Comparison of ENCODE assay signal across 30 cellular contexts in the genomic region with DNA sequence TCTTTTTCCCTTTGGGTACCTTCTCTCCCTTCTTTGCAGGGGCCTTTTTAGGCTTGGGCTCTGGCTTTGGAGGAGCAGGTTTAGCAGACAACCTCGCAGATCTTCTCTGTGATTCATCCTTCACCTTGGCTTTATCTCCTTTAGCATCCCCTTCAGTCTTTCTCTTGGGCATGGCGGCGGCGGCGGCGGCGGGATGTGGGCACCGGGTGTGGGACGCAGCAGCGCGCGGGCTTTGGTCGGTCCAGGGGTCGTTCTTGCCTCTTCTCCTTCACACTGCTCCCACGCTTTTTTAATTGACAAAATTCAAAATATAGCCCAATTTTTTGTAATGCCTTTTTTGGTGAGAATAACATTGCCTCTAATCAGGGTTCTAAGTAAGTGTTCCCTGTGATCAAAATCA.
"Had no signal": no experiment of that assay in that cellular context is flagged by ENCODE, and none has a peak within 500 bp of the region (broad histone marks: within the 10 kb centered on the region; RNA-seq: fewer than 3 reads in every experiment).

No MANE protein-coding gene starts in this region.

- H3K27me3 ChIP-seq: neural progenitor cell, ovary, right lobe of liver, sigmoid colon, suprapubic skin, testis, tibial artery, transverse colon, upper lobe of right lung, uterus had no signal

- DNase-seq: naive thymus-derived CD4-positive, alpha-beta T cell; natural killer cell; occipital lobe; ovary; posterior cingulate gyrus; psoas muscle; right cardiac atrium; right lobe of liver; sigmoid colon; small intestine; stimulated activated CD4-positive, alpha-beta T cell treated with anti-CD3 and anti-CD28 coated beads, Interleukin-15, amount 100 ng/mL, for 24 hours; stimulated activated CD4-positive, alpha-beta T cell treated with anti-CD3 and anti-CD28 coated beads, Interleukin-4, amount 100 ng/mL, for 1 hour; stimulated activated CD4-positive, alpha-beta T cell treated with anti-CD3 and anti-CD28 coated beads, Interleukin-4, amount 100 ng/mL, for 4 hours; stimulated activated CD8-positive, alpha-beta memory T cell treated with anti-CD3 and anti-CD28 coated beads, Interleukin-4, amount 100 ng/mL, for 48 hours; stimulated activated naive CD4-positive, alpha-beta T cell; stimulated activated naive CD8-positive, alpha-beta T cell treated with anti-CD3 and anti-CD28 coated beads, Interleukin-15, amount 100 ng/mL, for 72 hours; stimulated activated naive CD8-positive, alpha-beta T cell treated with anti-CD3 and anti-CD28 coated beads, Interleukin-15, Interleukin-2, amounts not matched to agents 100 U/mL and 50 U/mL, for 24 hours; substantia nigra; testis; tibial artery; transverse colon; upper lobe of right lung; uterus had no signal

- ATAC-seq: naive thymus-derived CD4-positive, alpha-beta T cell; natural killer cell; psoas muscle; right cardiac atrium; right lobe of liver; stimulated activated memory B cell treated with anti-CD40 and anti-IgM and Interleukin-4, amounts not matched to agents 10 μg/mL and 1 μg/mL and 100 μg/mL, for 72 hours; stimulated activated naive CD8-positive, alpha-beta T cell treated with anti-CD3 and anti-CD28 coated beads, Interleukin-15, amount 100 ng/mL, for 72 hours; stimulated activated naive CD8-positive, alpha-beta T cell treated with anti-CD3 and anti-CD28 coated beads, Interleukin-15, Interleukin-2, amounts not matched to agents 100 U/mL and 50 U/mL, for 24 hours; upper lobe of right lung had no signal

- H3K36me3 Mint-ChIP-seq: natural killer cell had no signal

- H3K4me1 ChIP-seq: neural progenitor cell, right lobe of liver, sigmoid colon, suprapubic skin, testis, transverse colon, upper lobe of right lung, uterus had no signal

- H3K27ac Mint-ChIP-seq: natural killer cell; neural progenitor cell; progenitor cell of endocrine pancreas; stimulated activated memory B cell treated with anti-CD40 and anti-IgM and Interleukin-4, amounts not matched to agents 10 μg/mL and 1 μg/mL and 100 μg/mL, for 72 hours; stimulated activated naive CD8-positive, alpha-beta T cell treated with anti-CD3 and anti-CD28 coated beads, Interleukin-15, amount 100 ng/mL, for 72 hours; type B pancreatic cell had no signal

- H3K9me3 Mint-ChIP-seq: naive thymus-derived CD4-positive, alpha-beta T cell; natural killer cell; nephron; neural progenitor cell; stimulated activated memory B cell treated with anti-CD40 and anti-IgM and Interleukin-4, amounts not matched to agents 10 μg/mL and 1 μg/mL and 100 μg/mL, for 72 hours; stimulated activated naive CD8-positive, alpha-beta T cell treated with anti-CD3 and anti-CD28 coated beads, Interleukin-15, amount 100 ng/mL, for 72 hours; type B pancreatic cell had no signal

- H3K27ac ChIP-seq: neural progenitor cell, ovary, parathyroid adenoma, right lobe of liver, sigmoid colon, suprapubic skin, testis, tibial artery, transverse colon, upper lobe of right lung, uterus had no signal

- H3K27me3 Mint-ChIP-seq: naive thymus-derived CD4-positive, alpha-beta T cell; progenitor cell of endocrine pancreas; stimulated activated memory B cell treated with anti-CD40 and anti-IgM and Interleukin-4, amounts not matched to agents 10 μg/mL and 1 μg/mL and 100 μg/mL, for 72 hours; stimulated activated naive CD8-positive, alpha-beta T cell treated with anti-CD3 and anti-CD28 coated beads, Interleukin-15, amount 100 ng/mL, for 72 hours; type B pancreatic cell had no signal

- H3K4me3 Mint-ChIP-seq: naive thymus-derived CD4-positive, alpha-beta T cell; natural killer cell; nephron; neural progenitor cell; stimulated activated memory B cell treated with anti-CD40 and anti-IgM and Interleukin-4, amounts not matched to agents 10 μg/mL and 1 μg/mL and 100 μg/mL, for 72 hours; stimulated activated naive CD8-positive, alpha-beta T cell treated with anti-CD3 and anti-CD28 coated beads, Interleukin-15, amount 100 ng/mL, for 72 hours; type B pancreatic cell had no signal

- H3K4me1 Mint-ChIP-seq: natural killer cell; neural progenitor cell; stimulated activated memory B cell treated with anti-CD40 and anti-IgM and Interleukin-4, amounts not matched to agents 10 μg/mL and 1 μg/mL and 100 μg/mL, for 72 hours had no signal
